ENCODE assay signal across 7 cellular contexts in genomic region chr5:36529142-36529541, GRCh38.
"Had no signal": no experiment of that assay in that cellular context is flagged by ENCODE, and none has a peak within 500 bp of the region (broad histone marks: within the 10 kb centered on the region; RNA-seq: fewer than 3 reads in every experiment).

No MANE protein-coding gene starts in this region.

- ATAC-seq: activated naive CD8-positive, alpha-beta T cell treated with anti-CD3 and anti-CD28 coated beads, Interleukin-2, amount 50 U/mL, for 24 hours; natural killer cell had no signal

- DNase-seq: activated naive CD4-positive, alpha-beta T cell treated with Interleukin-2 at 50 U/mL for 16 hours; activated naive CD8-positive, alpha-beta T cell treated with anti-CD3 and anti-CD28 coated beads, Interleukin-2, amount 50 U/mL, for 24 hours; natural killer cell; posterior cingulate gyrus; stimulated activated CD4-positive, alpha-beta T cell treated with anti-CD3 and anti-CD28 coated beads, Interleukin-4, amount 100 ng/mL, for 4 hours had no signal

- H3K27me3 ChIP-seq: ascending aorta, foreskin keratinocyte had no signal

- H3K4me1 ChIP-seq: ascending aorta had no signal

- H3K9me3 ChIP-seq: ascending aorta had no signal

- H3K36me3 ChIP-seq: ascending aorta had no signal

- H3K4me3 ChIP-seq: ascending aorta had no signal

- H3K27ac ChIP-seq: ascending aorta, foreskin keratinocyte had no signal
